8 cellular contexts compared by ENCODE assay signal in genomic region chr12:109477185-109477962, GRCh38. TPM values are rescaled to one million over a fixed set of nuclear protein-coding genes. Genes with fewer than 3 reads are reported as not detected.
A peak's percentile ranks its signal among the peaks of the same experiment; 100 is the strongest.
DNase-seq lines count a peak whose midpoint lies in the region; ATAC-seq and FAIRE-seq lines count a peak whose summit lies in the region.

Gene KCTD10 (minus strand): TSS chr12:109477300. CDS start chr12:109477262, 38 bp downstream.
Gene UBE3B (plus strand): TSS chr12:109477634. CDS start chr12:109483552, 5,918 bp downstream.

- intact Hi-C loops in left ventricle myocardium superior (cut with micrococcal nuclease) = no loop called here

- FAIRE-seq in GM18507 (lab: Jason Lieb, UNC) = peak; percentile 90

- DNase-seq in GM18507 (ENCODE audit: extremely low spot score, insufficient read length, low read depth) (peak; percentile 91), NCI-H1930 (lab: John Stamatoyannopoulos, UW) (peak; percentile 64 to 80), T-helper 2 cell (peak; percentile 75 to 93 (median 80)), amygdala (lab: John Stamatoyannopoulos, UW) (peak; percentile 31 to 94 (median 80)), left ventricle myocardium superior (peak; percentile 94), pulmonary artery endothelial cell (ENCODE audit: low read depth, low spot score) (peak; percentile 72)

- H3K36me3 ChIP-seq in urinary bladder (ENCODE audit: insufficient read depth) = no peaks in the 10 kb centered on the region

- peaks cover 4% of the 10 kb centered on the region for H3K4me1 ChIP-seq in urinary bladder (ENCODE audit: insufficient read depth)

- peak within 1 kb of the TSS; percentile 93 for H3K27ac ChIP-seq in urinary bladder (ENCODE audit: low read depth)

- ATAC-seq in HG02973 (IDR thresholded peaks at IDR 0.05; ENCODE audit: unreplicated experiment) (peak; percentile 84), left ventricle myocardium superior (peak; percentile 99)

- peak within 1 kb of the TSS; percentile 96 for H3K4me3 ChIP-seq in urinary bladder (ENCODE audit: low read depth, low read length)

- under 1% methylated on average over 54 of the region's 54 CpGs for WGBS in urinary bladder

RNA-seq across cellular contexts. Expression of gene KCTD10, which starts in this region (rescaled TPM):
- total RNA-seq in left ventricle myocardium superior = 29.8 TPM
- total RNA-seq in pulmonary artery endothelial cell = 88.1 and 102 TPM in 2 replicates
- 34.2 TPM for total RNA-seq in urinary bladder
- 84.5 TPM for polyA plus RNA-seq in urinary bladder

RNA-seq across cellular contexts. Expression of gene UBE3B, which starts in this region (rescaled TPM):
- total RNA-seq in left ventricle myocardium superior = 58.1 TPM
- total RNA-seq in pulmonary artery endothelial cell = 35.3 and 49.3 TPM in 2 replicates
- total RNA-seq in urinary bladder = 40.1 TPM
- polyA plus RNA-seq in urinary bladder = 22.7 TPM

Comparison
In these comparisons a context has a peak if more than half of its experiments do, and no peak if none do; other contexts are left out.
1. Peak in every context shown above with its lines: DNase-seq, ATAC-seq, H3K4me3 ChIP-seq and H3K27ac ChIP-seq.